In the genomic region with DNA sequence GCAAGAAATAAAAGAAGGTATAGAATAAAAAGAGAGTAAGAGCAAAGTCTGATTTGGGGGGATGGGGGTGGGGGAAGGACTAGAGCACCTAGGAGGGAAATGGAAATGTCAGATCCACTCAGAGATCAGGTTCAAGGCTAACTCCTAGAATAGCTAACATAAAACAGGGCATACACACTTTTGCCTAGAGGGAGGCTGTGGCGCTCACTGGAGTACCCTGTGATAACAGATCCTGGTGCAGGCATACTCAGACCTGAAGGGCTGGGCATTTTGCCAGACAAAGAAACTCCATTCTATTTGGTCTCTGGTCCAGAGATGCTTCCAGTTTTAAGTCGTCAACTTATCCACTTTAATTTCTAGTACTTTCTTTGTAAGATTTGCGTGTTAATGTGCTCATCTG, we compare ENCODE assay signal across 10 cellular contexts. TPM values are rescaled to one million over a fixed set of nuclear protein-coding genes. Genes with fewer than 3 reads are reported as not detected.
DNase-seq lines count a peak whose midpoint lies in the region; ATAC-seq and TF ChIP-seq lines count a peak whose summit lies in the region.
"Had no signal": no experiment of that assay in that cellular context is flagged by ENCODE, and none has a peak within 500 bp of the region (broad histone marks: within the 10 kb centered on the region; RNA-seq: fewer than 3 reads in every experiment).

No MANE protein-coding gene starts in this region.

- H3K36me3 ChIP-seq in BLaER1: 0 out of 2 replicates have a peak, but pooled peaks cover 6% of the 10 kb centered on the region
- H3K36me3 ChIP-seq in adrenal gland (replicated peaks in 1 of 2): no peaks in the 10 kb centered on the region
- no peaks in the 10 kb centered on the region for H3K36me3 ChIP-seq in lung (ENCODE audit: control insufficient read depth in 2 of 2, insufficient read depth in 2 of 2, low read length in 2 of 2)

- H3K27ac ChIP-seq in BLaER1 (no peak overlapping the region), adrenal gland (peak overlapping the region in 3 of 5 donors; percentile 37 to 99 (median 41)), lung (ENCODE audit: low read depth in 1 of 2, low read length in 1 of 2) (peak overlapping the region; percentile 0 to 71)
- H3K27ac ChIP-seq: PC-9 had no signal

- peaks cover 100% of the 10 kb centered on the region for H4K20me1 ChIP-seq in BLaER1

- DNase-seq in NCI-H1092 (lab: John Stamatoyannopoulos, UW): peak; percentile 42
- DNase-seq in adrenal gland: peak in 6 of 7 donors; percentile 59 to 79 (median 62)
- peak; percentile 56 for DNase-seq in lung (ENCODE audit: low spot score)
- DNase-seq in MV-4-11 (lab: John Stamatoyannopoulos, UW): no peak
- DNase-seq in NCI-H1048 (lab: John Stamatoyannopoulos, UW): no peak
- no peak for DNase-seq in stimulated activated CD4-positive, alpha-beta T cell treated with anti-CD3 and anti-CD28 coated beads, Interleukin-12 subunit alpha, Interleukin-12 subunit beta, amount 100 ng/mL, for 4 hours
- no peak for DNase-seq in Ammon's horn (ENCODE audit: low spot score)
- DNase-seq: midbrain, PC-9 had no signal

- no peak overlapping the region for H3K9ac ChIP-seq in BLaER1

- H3K27me3 ChIP-seq in BLaER1 (no peaks in the 10 kb centered on the region), adrenal gland (no peaks in the 10 kb centered on the region), lung (ENCODE audit: control insufficient read depth, insufficient read depth) (no peaks in the 10 kb centered on the region)

- peak overlapping the region; percentile 96 for H3K4me2 ChIP-seq in BLaER1
- H3K4me2 ChIP-seq: PC-9 had no signal

- intact Hi-C loops in adrenal gland (cut with DNase I): no loop called here

- TF ChIP-seq CTCF in adrenal gland (IDR thresholded peaks at IDR 0.05): no peak
- TF ChIP-seq CTCF in lung (IDR thresholded peaks at IDR 0.05; ENCODE audit: control extremely low read depth, extremely low read depth): no peak

- ATAC-seq in lung (ENCODE audit: insufficient read depth, low FRiP score): no peak

- peaks cover 89% of the 10 kb centered on the region for H3K4me1 ChIP-seq in BLaER1
- peaks cover 86 to 87% of the 10 kb centered on the region in 2 donors for H3K4me1 ChIP-seq in adrenal gland (replicated peaks in 1 of 2)
- H3K4me1 ChIP-seq in lung (ENCODE audit: control insufficient read depth in 2 of 2, insufficient read depth in 2 of 2, low read length in 2 of 2): peaks cover 43 to 64% of the 10 kb centered on the region in 2 donors

- WGBS in adrenal gland, 4 donors: 16 to 30% (median 22%) methylated on average over 3 of the region's 3 CpGs
- whole genome bisulfite sequencing in lung, 2 donors: 32 to 52% methylated on average over 3 of the region's 3 CpGs

- TF ChIP-seq POLR2A in adrenal gland (IDR thresholded peaks at IDR 0.05): no peak

- H3K9me3 ChIP-seq in BLaER1: no peaks in the 10 kb centered on the region
- no peaks in the 10 kb centered on the region for H3K9me3 ChIP-seq in adrenal gland (replicated peaks in 1 of 3)
- no peaks in the 10 kb centered on the region for H3K9me3 ChIP-seq in lung (ENCODE audit: control insufficient read depth in 2 of 2, insufficient read depth in 1 of 2, low read length in 1 of 2)

- no peak overlapping the region for H3K4me3 ChIP-seq in BLaER1
- H3K4me3 ChIP-seq in adrenal gland: peak overlapping the region in 1 of 4 donors; percentile 4
- H3K4me3 ChIP-seq in lung: no peak overlapping the region
- H3K4me3 ChIP-seq: PC-9 had no signal

RNA-seq across cellular contexts. Expression of a gene that starts 5.8 kb away (rescaled TPM):
- total RNA-seq in adrenal gland (100 to 1,000 TPM in 7 of 8 donors, 10 to 100 TPM in 1; 94.7 to 275 (median 252) TPM), lung (100 to 1,000 TPM; 162 to 179 TPM)
- polyA plus RNA-seq in adrenal gland (10 to 100 TPM; 42.9 to 89.6 (median 51.3) TPM), lung (100 to 1,000 TPM in 1 of 2 donors, 10 to 100 TPM in 1; 46.8 to 104 TPM)

RNA-seq across cellular contexts. Expression of a gene that starts 22.2 kb away (rescaled TPM):
- total RNA-seq in adrenal gland (1 to 10 TPM; 1.5 to 9.0 (median 3.9) TPM), lung (1 to 10 TPM; 8.1 to 9.7 TPM)
- polyA plus RNA-seq in adrenal gland (10 to 100 TPM in 2 of 3 donors, 1 to 10 TPM in 1; 5.0 to 32.6 (median 27.9) TPM), lung (10 to 100 TPM in 1 of 2 donors, 1 to 10 TPM in 1; 4.3 to 11.7 TPM)

RNA-seq across cellular contexts. Expression of a gene that starts 58.1 kb away (rescaled TPM):
- 100 to 1,000 TPM in 2 of 8 donors, 10 to 100 TPM in 6; 40.4 to 107 (median 69.5) TPM for total RNA-seq in adrenal gland
- polyA plus RNA-seq in adrenal gland: 10 to 100 TPM; 31.5 to 82.6 (median 62.5) TPM
- total RNA-seq in lung: 10 to 100 TPM; 17.1 to 28.0 TPM
- 10 to 100 TPM; 23.9 to 40.0 TPM for polyA plus RNA-seq in lung

Comparison
In these comparisons a context has a peak if more than half of its experiments do, and no peak if none do; other contexts are left out.
1. DNase-seq: peak in NCI-H1092 (single experiment), adrenal gland (6 of 7) and lung (single experiment); none in MV-4-11 (single experiment), NCI-H1048 (single experiment), stimulated activated CD4-positive, alpha-beta T cell treated with anti-CD3 and anti-CD28 coated beads, Interleukin-12 subunit alpha, Interleukin-12 subunit beta, amount 100 ng/mL, for 4 hours (single experiment) and Ammon's horn (single experiment).